In genomic region chr1:203860396-203860951, GRCh38 we compare ENCODE assay signal across 8 cellular contexts. TPM values are rescaled to one million over a fixed set of nuclear protein-coding genes. Genes with fewer than 3 reads are reported as not detected.
DNase-seq lines count a peak whose midpoint lies in the region; ATAC-seq, FAIRE-seq and TF ChIP-seq lines count a peak whose summit lies in the region.

No MANE protein-coding gene starts in this region.

- TF ChIP-seq EP300 in K562 (IDR thresholded peaks at IDR 0.05; ENCODE audit: low read length), result no peak

- in situ Hi-C loops in K562 (cut with MboI), result loop anchor here (5.0 to 10.0 kb wide), 2 partner anchors 267 to 504 kb away; no protein-coding TSS in a partner anchor

- H2BK12ac ChIP-seq in mesenchymal stem cell (ENCODE audit: low read length in 2 of 2), result no peak overlapping the region

- H3K4me3 ChIP-seq in CD8-positive, alpha-beta T cell (ENCODE audit: low read depth, low read length), result no peak overlapping the region
- peak overlapping the region; percentile 92; the same call in 1 of the 2 replicates for H3K4me3 ChIP-seq in K562
- H3K4me3 ChIP-seq in mesenchymal stem cell (ENCODE audit: insufficient read depth in 1 of 2, low read depth in 1 of 2, low read length in 2 of 2), result peak overlapping the region in 1 of 2 experiments; percentile 98
- H3K4me3 ChIP-seq in vagina, result peak overlapping the region; percentile 11 to 61

- no peak overlapping the region for H2AK5ac ChIP-seq in mesenchymal stem cell (ENCODE audit: low read length, severe bottlenecking)

- peak overlapping the region; percentile 59 for H4K8ac ChIP-seq in mesenchymal stem cell (ENCODE audit: low read length)

- DNase-seq in CD8-positive, alpha-beta T cell, result no peak
- DNase-seq in K562 (ENCODE audit: extremely low read depth in 1 of 4, low spot score in 3 of 4) (no peak), mesenchymal stem cell (no peak), vagina (ENCODE audit: extremely low spot score in 2 of 2) (no peak)
- no peak for DNase-seq in stimulated activated naive CD4-positive, alpha-beta T cell treated with Interleukin-2 at 50 U/mL for 16 hours (lab: John Stamatoyannopoulos, UW)

- no peak overlapping the region for H3K18ac ChIP-seq in mesenchymal stem cell (ENCODE audit: low read depth in 1 of 2, low read length in 2 of 2)

- no peak overlapping the region for H3K23ac ChIP-seq in mesenchymal stem cell (ENCODE audit: low read length in 2 of 2)

- no peak for FAIRE-seq in K562 (lab: Jason Lieb, UNC)

- ATAC-seq in CD8-positive, alpha-beta T cell, result no peak
- ATAC-seq in K562 (no peak), HG03469 (IDR thresholded peaks at IDR 0.05; ENCODE audit: unreplicated experiment) (no peak), GM19455 (IDR thresholded peaks at IDR 0.05; ENCODE audit: unreplicated experiment) (no peak)

- H3K9me3 ChIP-seq in CD8-positive, alpha-beta T cell (ENCODE audit: low read length), result no peaks in the 10 kb centered on the region
- H3K9me3 ChIP-seq in KOPT-K1 (ENCODE audit: insufficient read depth, low read length, poor library complexity, severe bottlenecking), result no peaks in the 10 kb centered on the region
- H3K9me3 ChIP-seq in K562 (replicated peaks; ENCODE audit: control insufficient read depth, insufficient read depth, low read depth, low read length), result no peaks in the 10 kb centered on the region
- H3K9me3 ChIP-seq in mesenchymal stem cell (ENCODE audit: control insufficient read depth, low read length), result no peaks in the 10 kb centered on the region
- no peaks in the 10 kb centered on the region for H3K9me3 ChIP-seq in vagina

- H3K4me2 ChIP-seq in K562 (ENCODE audit: insufficient read depth, low read length), result peak overlapping the region; percentile 99
- H3K4me2 ChIP-seq in mesenchymal stem cell (ENCODE audit: low read length, poor library complexity, severe bottlenecking), result no peak overlapping the region

- H3K27ac ChIP-seq in CD8-positive, alpha-beta T cell (ENCODE audit: low read depth, low read length), result no peak overlapping the region
- H3K27ac ChIP-seq in KOPT-K1 (ENCODE audit: low read depth, low read length, poor library complexity, severe bottlenecking) (peak overlapping the region; percentile 91), K562 (ENCODE audit: extremely low read depth, low read depth, low read length) (no peak overlapping the region; the same call in 2 of the 3 replicates), mesenchymal stem cell (ENCODE audit: low read length, poor library complexity, severe bottlenecking) (peak overlapping the region; percentile 5), vagina (peak overlapping the region; percentile 42)

- POLR2A ChIA-PET in CD8-positive, alpha-beta T cell (lab: Charles Lee), result no interaction called here
- POLR2A ChIA-PET in K562 (lab: Yijun Ruan, JAX), result interaction anchor here (0.7 to 1.0 kb wide), 2 partner anchors 14 to 494 kb away, joined by 3 read pairs; no protein-coding TSS in a partner anchor

- H2AFZ ChIP-seq in K562 (ENCODE audit: low read depth, low read length) (peak overlapping the region; percentile 99), mesenchymal stem cell (ENCODE audit: low read depth, low read length) (no peak overlapping the region)

- H3K79me2 ChIP-seq in K562 (ENCODE audit: control insufficient read depth, insufficient read depth, low read length), result peaks cover 34% of the 10 kb centered on the region

- BruUV-seq in K562 (replicated peaks; lab: Mats Ljungman, UMichigan), result no TSS peak

- H3K4ac ChIP-seq in mesenchymal stem cell (ENCODE audit: low read depth in 1 of 2, low read length in 2 of 2), result no peak overlapping the region

- H3K27me3 Mint-ChIP-seq in CD8-positive, alpha-beta T cell (ENCODE audit: low read depth), result no peaks in the 10 kb centered on the region

- intact Hi-C loops in CD8-positive, alpha-beta T cell (cut with DNase I, micrococcal nuclease), result loop anchor here (2.0 to 10.0 kb wide), 10 partner anchors 502 to 1513 kb away; partner anchors contain the start of genes PPP1R15B (in 2 of the 2), DSTYK (in 1 of the 2), MDM4 (in 1 of the 2) and PPFIA4 (in 1 of the 2)
- intact Hi-C loops in K562 (cut with micrococcal nuclease), result loop anchor here (2.0 to 10.0 kb wide), 3 partner anchors 346 to 644 kb away; no protein-coding TSS in a partner anchor
- intact Hi-C loops in vagina (cut with DNase I), result no loop called here

- peaks cover 20% of the 10 kb centered on the region for H3K4me1 Mint-ChIP-seq in CD8-positive, alpha-beta T cell (ENCODE audit: low read depth)

- no peak for TF ChIP-seq CTCF in CD8-positive, alpha-beta T cell (IDR thresholded peaks at IDR 0.05)
- TF ChIP-seq CTCF in K562 (IDR thresholded peaks at IDR 0.05 in 2 of 3, conservative IDR thresholded peaks at IDR 0.05 in 1 of 3; ENCODE audit: insufficient read depth in 2 of 3, low read depth in 1 of 3, low read length in 3 of 3) (no peak), vagina (IDR thresholded peaks at IDR 0.05) (no peak)

- H3K27ac Mint-ChIP-seq in CD8-positive, alpha-beta T cell, result no peak overlapping the region

- H3K36me3 ChIP-seq in CD8-positive, alpha-beta T cell (ENCODE audit: insufficient read depth, low read length), result peaks cover 12% of the 10 kb centered on the region
- H3K36me3 ChIP-seq in KOPT-K1 (ENCODE audit: insufficient read depth, low read length) (peaks cover 41% of the 10 kb centered on the region), K562 (ENCODE audit: control insufficient read depth, insufficient read depth, low read length) (peaks cover 47% of the 10 kb centered on the region), mesenchymal stem cell (ENCODE audit: control insufficient read depth in 1 of 2, insufficient read depth in 2 of 2, low read depth in 1 of 2, low read length in 2 of 2) (peaks cover 4 to 36% of the 10 kb centered on the region in 2 experiments), vagina (peaks cover 0 to 17% of the 10 kb centered on the region in 2 donors)

- no peak overlapping the region for H2BK15ac ChIP-seq in mesenchymal stem cell (ENCODE audit: low read depth, poor library complexity, severe bottlenecking)

- no peak overlapping the region for H3K14ac ChIP-seq in mesenchymal stem cell (ENCODE audit: low read length in 2 of 2)

- H3K79me1 ChIP-seq in mesenchymal stem cell (replicated peaks; ENCODE audit: low read length, poor library complexity, severe bottlenecking), result peaks cover 4% of the 10 kb centered on the region

- H3K36me3 Mint-ChIP-seq in CD8-positive, alpha-beta T cell, result peaks cover 37% of the 10 kb centered on the region

- H3K9me1 ChIP-seq in K562 (ENCODE audit: control insufficient read depth, insufficient read depth, low read length), result no peaks in the 10 kb centered on the region

- H3K4me3 Mint-ChIP-seq in CD8-positive, alpha-beta T cell, result peak overlapping the region; percentile 97

- no peaks in the 10 kb centered on the region for H3K27me3 ChIP-seq in CD8-positive, alpha-beta T cell (ENCODE audit: insufficient read depth, low read length)
- H3K27me3 ChIP-seq in K562 (ENCODE audit: control insufficient read depth in 2 of 2, insufficient read depth in 2 of 2, low read length in 2 of 2), result no peaks in the 10 kb centered on the region
- no peaks in the 10 kb centered on the region for H3K27me3 ChIP-seq in mesenchymal stem cell (ENCODE audit: control insufficient read depth in 1 of 2, insufficient read depth in 1 of 2, low read length in 2 of 2)
- H3K27me3 ChIP-seq in vagina, result no peaks in the 10 kb centered on the region

- no peak overlapping the region for H2BK120ac ChIP-seq in mesenchymal stem cell (ENCODE audit: low read depth, low read length)

- TF ChIP-seq RAD21 in K562 (CRISPR knock-in tag; conservative IDR thresholded peaks at IDR 0.05 in 1 of 2, IDR thresholded peaks at IDR 0.05 in 1 of 2), result no peak

- 0 out of 2 replicates have a peak, but pooled peaks cover 4% of the 10 kb centered on the region for H4K20me1 ChIP-seq in K562 (replicated peaks; ENCODE audit: control insufficient read depth, insufficient read depth, low read length)

- TF ChIP-seq POLR2A in K562 (conservative IDR thresholded peaks at IDR 0.05), result no peak
- no peak for TF ChIP-seq POLR2A in vagina (IDR thresholded peaks at IDR 0.05)

- CTCF ChIA-PET in CD8-positive, alpha-beta T cell (lab: Charles Lee), result interaction anchor here (0.9 to 3.0 kb wide), 11 partner anchors 9 to 503 kb away, joined by 3 to 15 read pairs (median 4); no protein-coding TSS in a partner anchor
- CTCF ChIA-PET in K562 (lab: Yijun Ruan, JAX; ENCODE audit: low intra/inter-chr PET ratio), result interaction anchor here (0.6 to 3.3 kb wide), 3 partner anchors 268 to 503 kb away, joined by 3 to 29 read pairs (median 3); no protein-coding TSS in a partner anchor

- H3K9ac ChIP-seq in K562 (ENCODE audit: insufficient read depth in 1 of 2, low read depth in 2 of 2, low read length in 2 of 2) (peak overlapping the region; percentile 80 to 96; a peak in 3 of 4 replicates), mesenchymal stem cell (ENCODE audit: low read length) (peak overlapping the region; percentile 96)

- no peaks in the 10 kb centered on the region for H3K9me3 Mint-ChIP-seq in CD8-positive, alpha-beta T cell

- H4K91ac ChIP-seq in mesenchymal stem cell (ENCODE audit: low read length), result no peak overlapping the region

- peaks cover 11% of the 10 kb centered on the region for H3K4me1 ChIP-seq in CD8-positive, alpha-beta T cell (ENCODE audit: insufficient read depth, low read length)
- H3K4me1 ChIP-seq in K562 (replicated peaks in 1 of 2; ENCODE audit: control insufficient read depth in 2 of 2, insufficient read depth in 2 of 2, low read length in 2 of 2), result peaks cover 4 to 10% of the 10 kb centered on the region in 2 experiments; a peak in 4 of 5 replicates
- H3K4me1 ChIP-seq in mesenchymal stem cell (ENCODE audit: control insufficient read depth, insufficient read depth, low read depth, low read length), result peaks cover 12% of the 10 kb centered on the region
- peaks cover 22% of the 10 kb centered on the region for H3K4me1 ChIP-seq in vagina

- no peak overlapping the region for H2BK5ac ChIP-seq in mesenchymal stem cell (ENCODE audit: low read depth, low read length, poor library complexity, severe bottlenecking)

- WGBS in K562 (ENCODE audit: insufficient coverage, low coverage, missing lambda C conversion rate), result 78% methylated on average over 13 of the region's 13 CpGs
- WGBS in mesenchymal stem cell, result 94% methylated on average over 13 of the region's 13 CpGs

RNA-seq across cellular contexts. Expression of gene SNRPE, which starts 0.9 kb away (rescaled TPM):
- 10 to 100 TPM; 66.5 to 84.0 TPM for total RNA-seq in CD8-positive, alpha-beta T cell
- 54.1 and 65.9 TPM in 2 replicates for total RNA-seq in K562 (2011; cell fraction: chromatin; rRNA removed; ENCODE audit: low replicate concordance)
- 63.4 and 64.6 TPM in 2 replicates for total RNA-seq in K562 (2011; cell fraction: nucleolus; rRNA removed)
- total RNA-seq in K562 (2011; cell fraction: nucleoplasm; rRNA removed), result 96.9 and 119 TPM in 2 replicates
- total RNA-seq in K562 (2014; rRNA removed), result 158 and 216 TPM in 2 replicates
- total RNA-seq in K562 (2014; rRNA removed; fragmentation: Illumina TruSeq; extraction: Trizol), result 595 and 636 TPM in 2 replicates
- total RNA-seq in K562 (2015; rRNA removed; fragmentation: Illumina TruSeq; extraction: Trizol), result 301 and 351 TPM in 2 replicates
- total RNA-seq in K562 (2021), result 442 and 541 TPM in 2 replicates
- 431 and 603 TPM in 2 replicates for polyA plus RNA-seq in K562 (2011; rRNA removed)
- 231 and 551 TPM in 2 replicates for polyA plus RNA-seq in K562 (2011; cell fraction: cytosol; rRNA removed)
- 88.3 and 172 TPM in 2 replicates for polyA plus RNA-seq in K562 (2011; cell fraction: nucleus; rRNA removed)
- polyA plus RNA-seq in K562 (2012), result 351 and 945 TPM in 2 replicates
- 376 and 415 TPM in 2 replicates for polyA plus RNA-seq in K562 (2014; fragmentation: Illumina TruSeq; extraction: Trizol)
- polyA plus RNA-seq in K562 (2014; fragmentation: Nextera tagmentation; extraction: Ambion mirVana), result 1,000 to 10,000 TPM; 1,614 to 1,893 TPM
- 381 and 487 TPM in 2 replicates for polyA plus RNA-seq in K562 (2014; rRNA removed)
- polyA minus RNA-seq in K562 (2011; rRNA and poly(A)+ RNA removed), result 394 and 412 TPM in 2 replicates
- 40.2 and 54.7 TPM in 2 replicates for polyA minus RNA-seq in K562 (2011; cell fraction: cytosol; rRNA and poly(A)+ RNA removed)
- polyA minus RNA-seq in K562 (2011; cell fraction: nucleus; rRNA and poly(A)+ RNA removed), result 31.1 and 54.2 TPM in 2 replicates
- polyA plus RNA-seq in mesenchymal stem cell (2013, experiment 1 of 2), result 221 TPM
- 233 TPM for polyA plus RNA-seq in mesenchymal stem cell (2013, experiment 2 of 2)
- total RNA-seq in vagina, result 51.1 TPM

Comparison
In these comparisons a context has a peak if more than half of its experiments do, and no peak if none do; other contexts are left out.
1. H3K27ac ChIP-seq: peak in KOPT-K1 (single experiment), mesenchymal stem cell (single experiment) and vagina (single experiment); none in CD8-positive, alpha-beta T cell (single experiment) and K562 (single experiment).